Comparison of ENCODE assay signal across 28 cellular contexts in the genomic region with DNA sequence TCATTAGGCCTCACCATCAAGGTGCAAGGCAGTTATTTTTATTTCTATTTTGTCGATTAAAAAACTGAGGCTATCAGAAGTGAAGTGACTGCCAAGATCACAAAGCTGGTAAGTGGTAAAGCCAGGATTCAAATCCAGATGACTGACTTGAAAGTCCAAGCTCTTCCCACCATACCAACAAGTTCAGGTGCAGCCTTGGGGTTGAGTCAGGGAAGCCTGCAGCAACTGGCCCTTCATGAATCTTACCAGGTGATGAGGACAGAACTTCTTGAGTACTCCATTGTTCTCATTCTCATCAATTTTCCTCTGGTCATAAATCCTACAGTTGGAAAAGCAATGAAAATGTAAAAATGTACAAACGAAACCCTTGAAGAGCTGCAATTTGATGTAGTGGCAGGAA. TPM values are rescaled to one million over a fixed set of nuclear protein-coding genes. Genes with fewer than 3 reads are reported as not detected.
"Had no signal": no experiment of that assay in that cellular context is flagged by ENCODE, and none has a peak within 500 bp of the region (broad histone marks: within the 10 kb centered on the region; RNA-seq: fewer than 3 reads in every experiment).

No MANE protein-coding gene starts in this region.

- H3K4me3 ChIP-seq: neural progenitor cell, ovary, psoas muscle, right lobe of liver, sigmoid colon, stomach, thoracic aorta, thyroid gland, tibial nerve, upper lobe of left lung, vagina had no signal

- H3K9me3 Mint-ChIP-seq: nephron; neural progenitor cell; stimulated activated effector memory CD8-positive, alpha-beta T cell treated with anti-CD3 and anti-CD28 coated beads, Interleukin-12 subunit alpha, Interleukin-12 subunit beta, amount 100 ng/mL, for 72 hours; stimulated activated naive B cell treated with anti-CD40 and anti-IgM and Interleukin-4, amounts not matched to agents 10 μg/mL and 1 μg/mL and 100 μg/mL, for 72 hours; stimulated activated naive CD8-positive, alpha-beta T cell treated with anti-CD3 and anti-CD28 coated beads, Interleukin-15, Interleukin-2, amounts not matched to agents 100 ng/mL and 50 ng/mL, for 24 hours had no signal

- H3K36me3 Mint-ChIP-seq: stimulated activated effector memory CD8-positive, alpha-beta T cell treated with anti-CD3 and anti-CD28 coated beads, Interleukin-12 subunit alpha, Interleukin-12 subunit beta, amount 100 ng/mL, for 72 hours had no signal

- ATAC-seq: right cardiac atrium; stimulated activated effector memory CD8-positive, alpha-beta T cell treated with anti-CD3 and anti-CD28 coated beads, Interleukin-12 subunit alpha, Interleukin-12 subunit beta, amount 100 ng/mL, for 72 hours; stimulated activated naive B cell treated with anti-CD40 and anti-IgM and Interleukin-4, amounts not matched to agents 10 μg/mL and 1 μg/mL and 100 μg/mL, for 72 hours had no signal

- H3K27ac Mint-ChIP-seq: nephron; neural progenitor cell; progenitor cell of endocrine pancreas; stimulated activated naive B cell treated with anti-CD40 and anti-IgM and Interleukin-4, amounts not matched to agents 10 μg/mL and 1 μg/mL and 100 μg/mL, for 72 hours; stimulated activated naive CD8-positive, alpha-beta T cell treated with anti-CD3 and anti-CD28 coated beads, Interleukin-15, Interleukin-2, amounts not matched to agents 100 ng/mL and 50 ng/mL, for 24 hours had no signal

- H3K4me3 Mint-ChIP-seq: nephron; neural progenitor cell; stimulated activated effector memory CD8-positive, alpha-beta T cell treated with anti-CD3 and anti-CD28 coated beads, Interleukin-12 subunit alpha, Interleukin-12 subunit beta, amount 100 ng/mL, for 72 hours; stimulated activated naive B cell treated with anti-CD40 and anti-IgM and Interleukin-4, amounts not matched to agents 10 μg/mL and 1 μg/mL and 100 μg/mL, for 72 hours; stimulated activated naive CD8-positive, alpha-beta T cell treated with anti-CD3 and anti-CD28 coated beads, Interleukin-15, Interleukin-2, amounts not matched to agents 100 ng/mL and 50 ng/mL, for 24 hours had no signal

- H3K27me3 Mint-ChIP-seq: progenitor cell of endocrine pancreas; stimulated activated naive B cell treated with anti-CD40 and anti-IgM and Interleukin-4, amounts not matched to agents 10 μg/mL and 1 μg/mL and 100 μg/mL, for 72 hours; stimulated activated naive CD8-positive, alpha-beta T cell treated with anti-CD3 and anti-CD28 coated beads, Interleukin-15, Interleukin-2, amounts not matched to agents 100 ng/mL and 50 ng/mL, for 24 hours had no signal

- FAIRE-seq: small intestine, urothelium cell line had no signal

- H3K27me3 ChIP-seq: neural progenitor cell, ovary, right lobe of liver, sigmoid colon, stomach, thyroid gland, tibial nerve, upper lobe of left lung, vagina had no signal

- DNase-seq: occipital lobe; ovary; posterior cingulate gyrus; psoas muscle; right cardiac atrium; right lobe of liver; sigmoid colon; small intestine; stimulated activated CD4-positive, alpha-beta T cell treated with anti-CD3 and anti-CD28 coated beads, Interleukin-15, amount 100 ng/mL, for 24 hours; stimulated activated CD4-positive, alpha-beta T cell treated with anti-CD3 and anti-CD28 coated beads, Interleukin-2, amount 100 ng/mL, for 24 hours; stimulated activated CD4-positive, alpha-beta T cell treated with anti-CD3 and anti-CD28 coated beads, Interleukin-2, amount 100 ng/mL, for 48 hours; stimulated activated CD4-positive, alpha-beta T cell treated with anti-CD3 and anti-CD28 coated beads, Interleukin-4, amount 100 ng/mL, for 24 hours; stimulated activated naive B cell treated with anti-CD40 and anti-IgM and Interleukin-4, amounts not matched to agents 10 μg/mL and 1 μg/mL and 100 μg/mL, for 72 hours; stimulated activated naive CD4-positive, alpha-beta T cell treated with Interleukin-2 at 50 U/mL for 16 hours; stomach; thyroid gland; trophoblast cell had no signal

- H3K36me3 ChIP-seq: ovary had no signal

- H3K4me1 Mint-ChIP-seq: stimulated activated effector memory CD8-positive, alpha-beta T cell treated with anti-CD3 and anti-CD28 coated beads, Interleukin-12 subunit alpha, Interleukin-12 subunit beta, amount 100 ng/mL, for 72 hours; stimulated activated naive B cell treated with anti-CD40 and anti-IgM and Interleukin-4, amounts not matched to agents 10 μg/mL and 1 μg/mL and 100 μg/mL, for 72 hours had no signal

RNA-seq across cellular contexts. Expression of gene CASQ1, which starts 35.0 kb away (rescaled TPM):
- total RNA-seq: progenitor cell of endocrine pancreas, renal cortical epithelial cell, thyroid gland, vagina had no signal
